9 cellular contexts compared by ENCODE assay signal in genomic region chr7:85160223-85160622, GRCh38. TPM values are rescaled to one million over a fixed set of nuclear protein-coding genes. Genes with fewer than 3 reads are reported as not detected.
DNase-seq lines count a peak whose midpoint lies in the region; ATAC-seq and TF ChIP-seq lines count a peak whose summit lies in the region.
"Had no signal": no experiment of that assay in that cellular context is flagged by ENCODE, and none has a peak within 500 bp of the region (broad histone marks: within the 10 kb centered on the region; RNA-seq: fewer than 3 reads in every experiment).

No MANE protein-coding gene starts in this region.

- peaks cover 8% of the 10 kb centered on the region for H3K4me1 Mint-ChIP-seq in activated B cell treated with CpG ODN at 0.5 μM for 24 hours

- H3K9me3 Mint-ChIP-seq in activated B cell treated with CpG ODN at 0.5 μM for 24 hours = peaks cover 3% of the 10 kb centered on the region

- TF ChIP-seq CTCF in AG04450 (IDR thresholded peaks at IDR 0.05; ENCODE audit: low read depth, low read length) (no peak), activated B cell treated with CpG ODN at 0.5 μM for 24 hours (IDR thresholded peaks at IDR 0.05) (no peak)

- POLR2A ChIA-PET in AG04450 (lab: Yijun Ruan, JAX) (no interaction called here), activated B cell treated with CpG ODN at 0.5 μM for 24 hours (lab: Charles Lee) (no interaction called here)

- no peak overlapping the region for H3K27ac Mint-ChIP-seq in activated B cell treated with CpG ODN at 0.5 μM for 24 hours

- H3K9me3 ChIP-seq in AG04450 (ENCODE audit: control insufficient read depth, insufficient read depth, low read length) (no peaks in the 10 kb centered on the region), right cardiac atrium (ENCODE audit: control insufficient read depth, low read length) (no peaks in the 10 kb centered on the region)

- H3K27ac ChIP-seq in AG04450 (ENCODE audit: low read depth, low read length) (peak overlapping the region; percentile 48), right cardiac atrium (ENCODE audit: low read length) (no peak overlapping the region)

- peak overlapping the region; percentile 2 for H3K4me3 Mint-ChIP-seq in activated B cell treated with CpG ODN at 0.5 μM for 24 hours

- intact Hi-C loops in activated B cell treated with CpG ODN at 0.5 μM for 24 hours (cut with micrococcal nuclease) (loop anchor here (1.0 kb wide), 1 partner anchor 130 kb away; no protein-coding TSS in a partner anchor), right cardiac atrium (cut with DNase I) (no loop called here)

- no peaks in the 10 kb centered on the region for H3K36me3 Mint-ChIP-seq in activated B cell treated with CpG ODN at 0.5 μM for 24 hours (ENCODE audit: low read depth)

- H3K4me3 ChIP-seq in AG04450 (ENCODE audit: low read depth, low read length) (peak overlapping the region; percentile 37), right cardiac atrium (ENCODE audit: low read length) (no peak overlapping the region)

- ATAC-seq in GM19372 (IDR thresholded peaks at IDR 0.05; ENCODE audit: low read depth, unreplicated experiment) = peak; percentile 78
- peak; percentile 68 for ATAC-seq in HG03097 (IDR thresholded peaks at IDR 0.05; ENCODE audit: low FRiP score, unreplicated experiment)
- ATAC-seq in activated B cell treated with CpG ODN at 0.5 μM for 24 hours (ENCODE audit: low read depth) = peak; percentile 31
- ATAC-seq in right cardiac atrium = no peak

- CTCF ChIA-PET in AG04450 (lab: Charles Lee) = interaction anchor here (1.5 kb wide), 1 partner anchor 118 kb away, joined by 5 read pairs; no protein-coding TSS in a partner anchor
- CTCF ChIA-PET in activated B cell treated with CpG ODN at 0.5 μM for 24 hours (lab: Charles Lee) = no interaction called here

- no peaks in the 10 kb centered on the region for H3K27me3 Mint-ChIP-seq in activated B cell treated with CpG ODN at 0.5 μM for 24 hours

- WGBS in right cardiac atrium = 83% methylated on average over 5 of the region's 5 CpGs

- no peak for DNase-seq in AG04450 (ENCODE audit: low read depth, low spot score)
- DNase-seq in activated B cell treated with CpG ODN at 0.5 μM for 24 hours = no peak
- no peak for DNase-seq in right cardiac atrium
- DNase-seq in amygdala (lab: John Stamatoyannopoulos, UW) = no peak
- DNase-seq in stimulated activated CD4-positive, alpha-beta T cell treated with anti-CD3 and anti-CD28 coated beads, Interleukin-4, amount 100 ng/mL, for 4 hours = no peak
- DNase-seq in activated effector memory CD4-positive, alpha-beta T cell treated with anti-CD3 and anti-CD28 coated beads, Interleukin-2, amount 50 U/mL, for 16 hours = no peak
- DNase-seq: NCI-H146 had no signal

- H3K27me3 ChIP-seq in AG04450 (ENCODE audit: control insufficient read depth, insufficient read depth, low read length) (no peaks in the 10 kb centered on the region), right cardiac atrium (ENCODE audit: control insufficient read depth, insufficient read depth) (no peaks in the 10 kb centered on the region)

- no peaks in the 10 kb centered on the region for H3K4me1 ChIP-seq in right cardiac atrium (ENCODE audit: control insufficient read depth, insufficient read depth, low read length)

RNA-seq across cellular contexts. Expression of gene SEMA3D, which starts 26.6 kb away (rescaled TPM):
- polyA plus RNA-seq in AG04450 (2011; rRNA removed) = 5.7 and 7.4 TPM in 2 replicates
- polyA minus RNA-seq in AG04450 (2011; rRNA and poly(A)+ RNA removed) = 10.5 and 17.5 TPM in 2 replicates
- total RNA-seq in activated B cell treated with CpG ODN at 0.5 μM for 24 hours = not detected in 2 replicates
- 1 to 10 TPM; 1.3 to 3.1 (median 2.2) TPM for total RNA-seq in right cardiac atrium
- 0.54 TPM for polyA plus RNA-seq in right cardiac atrium

Comparison
In these comparisons a context has a peak if more than half of its experiments do, and no peak if none do; other contexts are left out.
1. ATAC-seq: peak in GM19372 (single experiment), HG03097 (single experiment) and activated B cell treated with CpG ODN at 0.5 μM for 24 hours (single experiment); none in right cardiac atrium (0 of 2).